In the genomic region with DNA sequence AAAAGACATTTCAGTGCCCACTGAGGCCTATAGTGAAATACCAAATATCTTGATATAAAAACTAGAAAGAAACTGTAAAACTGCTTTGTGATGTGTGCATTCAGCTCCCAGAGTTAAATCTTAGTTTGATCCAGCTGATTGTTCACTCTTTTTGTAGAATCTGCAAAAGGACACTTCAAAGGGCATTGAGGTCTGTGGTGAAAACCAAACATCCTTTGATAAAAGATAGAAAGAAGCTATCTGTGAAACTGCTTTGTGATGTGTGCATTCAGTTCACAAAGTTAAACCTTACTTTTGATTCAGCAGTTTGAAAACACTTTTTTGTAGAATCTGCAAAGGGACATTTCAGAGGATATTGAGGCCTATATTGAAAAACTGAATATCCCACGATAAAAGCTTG, we compare ENCODE assay signal across 3 cellular contexts.
"Had no signal": no experiment of that assay in that cellular context is flagged by ENCODE, and none has a peak within 500 bp of the region (broad histone marks: within the 10 kb centered on the region; RNA-seq: fewer than 3 reads in every experiment).

No MANE protein-coding gene starts in this region.

- H3K4me3 ChIP-seq: GM12878 had no signal

- DNase-seq: GDM1, GF-D8 had no signal

- ATAC-seq: GM12878 had no signal
